Comparison of ENCODE assay signal across 8 cellular contexts in genomic region chr1:9561429-9561828, GRCh38. TPM values are rescaled to one million over a fixed set of nuclear protein-coding genes. Genes with fewer than 3 reads are reported as not detected.
DNase-seq lines count a peak whose midpoint lies in the region; ATAC-seq, FAIRE-seq and TF ChIP-seq lines count a peak whose summit lies in the region.

No MANE protein-coding gene starts in this region.

- H3K27ac ChIP-seq in RWPE2 (ENCODE audit: poor library complexity, severe bottlenecking) (no peak overlapping the region), prostate gland (no peak overlapping the region)

- FAIRE-seq in GM12891 (lab: Jason Lieb, UNC): no peak

- peaks cover 8% of the 10 kb centered on the region for H3K4me1 ChIP-seq in RWPE2 (ENCODE audit: insufficient read depth, poor library complexity, severe bottlenecking)
- peaks cover 15% of the 10 kb centered on the region for H3K4me1 ChIP-seq in prostate gland (replicated peaks)

- TF ChIP-seq CTCF in RWPE2 (IDR thresholded peaks at IDR 0.05; ENCODE audit: poor library complexity, severe bottlenecking) (no peak), fibroblast of villous mesenchyme (IDR thresholded peaks at IDR 0.05; ENCODE audit: insufficient read depth, low read depth, low read length) (no peak), prostate gland (IDR thresholded peaks at IDR 0.05) (no peak)

- H3K9me3 ChIP-seq in RWPE2 (ENCODE audit: severe bottlenecking) (no peaks in the 10 kb centered on the region), prostate gland (no peaks in the 10 kb centered on the region)

- TF ChIP-seq POLR2A in prostate gland (IDR thresholded peaks at IDR 0.05) (no peak), GM12891 (IDR thresholded peaks at IDR 0.05; ENCODE audit: low read depth, low read length) (no peak)

- 5% methylated on average over 3 of the region's 3 CpGs for WGBS in prostate gland

- H3K27me3 ChIP-seq in RWPE2 (ENCODE audit: insufficient read depth, poor library complexity, severe bottlenecking) (no peaks in the 10 kb centered on the region), prostate gland (replicated peaks; ENCODE audit: insufficient read depth) (no peaks in the 10 kb centered on the region)

- peak; percentile 97 for ATAC-seq in RWPE2 (ENCODE audit: low read depth)
- ATAC-seq in GM21526 (IDR thresholded peaks at IDR 0.05; ENCODE audit: low FRiP score, unreplicated experiment): no peak

- intact Hi-C loops in prostate gland (cut with DNase I): no loop called here

- H3K4me3 ChIP-seq in RWPE2 (ENCODE audit: severe bottlenecking) (no peak overlapping the region), fibroblast of villous mesenchyme (ENCODE audit: low read depth, low read length) (no peak overlapping the region), prostate gland (no peak overlapping the region)

- DNase-seq in AG08395 (ENCODE audit: low spot score) (peak; percentile 79), Kasumi-1 (lab: John Stamatoyannopoulos, UW) (peak; percentile 27 to 43), RWPE2 (ENCODE audit: low spot score) (no peak), fibroblast of villous mesenchyme (ENCODE audit: low read depth) (peak; percentile 97), prostate gland (ENCODE audit: low spot score) (peak; percentile 34), GM12891 (ENCODE audit: insufficient read length, low spot score) (no peak), germinal center (ENCODE audit: low spot score) (no peak)

- H3K36me3 ChIP-seq in RWPE2 (ENCODE audit: low read depth): peaks cover 15% of the 10 kb centered on the region
- H3K36me3 ChIP-seq in prostate gland: no peaks in the 10 kb centered on the region

TF ChIP-seq in GM12891, 5 proteins besides CTCF, POLR2A, EP300 and RAD21:
- TF ChIP-seq POU2F2 (IDR thresholded peaks at IDR 0.05; ENCODE audit: low read depth, low read length): no peak
- TF ChIP-seq SPI1 (IDR thresholded peaks at IDR 0.05; ENCODE audit: low read depth, low read length): no peak
- no peak for TF ChIP-seq POLR2AphosphoS5 (IDR thresholded peaks at IDR 0.05; ENCODE audit: low read depth, low read length)
- no peak for TF ChIP-seq PAX5 (IDR thresholded peaks at IDR 0.05; ENCODE audit: insufficient read depth, low read length, severe bottlenecking)

RNA-seq across cellular contexts. Expression of gene SLC25A33, which starts 22.2 kb away (rescaled TPM):
- total RNA-seq in fibroblast of villous mesenchyme (5.5 and 6.5 TPM in 2 replicates), prostate gland (10 to 100 TPM; 10.7 to 11.9 TPM)
- 4.7 TPM for polyA plus RNA-seq in GM12891 (2012; ENCODE audit: low read depth, missing spikeins)

RNA-seq across cellular contexts. Expression of gene TMEM201, which starts 27.3 kb away (rescaled TPM):
- 6.8 and 6.9 TPM in 2 replicates for total RNA-seq in fibroblast of villous mesenchyme
- total RNA-seq in prostate gland: 10 to 100 TPM in 1 of 2 donors, 1 to 10 TPM in 1; 9.6 to 27.9 TPM
- polyA plus RNA-seq in GM12891 (2012; ENCODE audit: low read depth, missing spikeins): 7.1 TPM

Comparison
In these comparisons a context has a peak if more than half of its experiments do, and no peak if none do; other contexts are left out.
1. DNase-seq: peak in AG08395 (single experiment), Kasumi-1 (2 of 2), fibroblast of villous mesenchyme (single experiment) and prostate gland (single experiment); none in RWPE2 (single experiment), GM12891 (single experiment) and germinal center (single experiment).